ENCODE assay signal across 37 cellular contexts in the genomic region with DNA sequence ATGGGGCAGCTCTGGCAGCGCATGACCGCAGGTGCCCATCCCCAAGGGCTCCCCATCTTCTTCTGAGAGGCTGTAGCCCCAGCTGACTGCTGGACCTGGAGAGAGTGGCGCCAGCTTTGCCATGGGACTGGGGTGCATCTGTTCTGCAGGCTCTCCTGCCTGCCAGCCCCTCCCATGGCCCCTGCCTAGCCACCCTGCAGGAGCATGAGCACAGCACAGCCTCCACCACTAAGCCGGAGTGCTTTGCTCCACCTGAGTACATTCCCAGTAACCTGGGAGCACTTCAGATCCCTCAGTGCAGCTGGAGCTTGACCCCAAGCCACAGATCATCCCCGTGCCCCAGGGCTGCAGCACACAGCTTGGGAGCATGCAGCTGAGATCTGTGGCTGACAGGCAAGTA. TPM values are rescaled to one million over a fixed set of nuclear protein-coding genes. Genes with fewer than 3 reads are reported as not detected.
"Had no signal": no experiment of that assay in that cellular context is flagged by ENCODE, and none has a peak within 500 bp of the region (broad histone marks: within the 10 kb centered on the region; RNA-seq: fewer than 3 reads in every experiment).

No MANE protein-coding gene starts in this region.

- H3K36me3 Mint-ChIP-seq: activated CD4-positive, alpha-beta memory T cell treated with anti-CD3 and anti-CD28 coated beads for 36 hours; activated naive CD4-positive, alpha-beta T cell treated with anti-CD3 and anti-CD28 coated beads, Interleukin-2, amount 10 ng/mL, durations not matched to agents 7 days and 5 days; activated naive CD4-positive, alpha-beta T cell treated with anti-CD3 and anti-CD28 coated beads, Interleukin-2, amount 50 U/mL, for 72 hours; activated naive CD8-positive, alpha-beta T cell treated with anti-CD3 and anti-CD28 coated beads, Interleukin-2, amount 10 ng/mL, durations not matched to agents 7 days and 5 days; brain had no signal

- H3K4me1 Mint-ChIP-seq: activated CD4-positive, alpha-beta T cell treated with anti-CD3 and anti-CD28 coated beads for 36 hours; activated CD4-positive, alpha-beta T cell treated with anti-CD3 and anti-CD28 coated beads, Interleukin-2, amount 10 ng/mL, durations not matched to agents 24 days and 14 days; activated naive CD4-positive, alpha-beta T cell treated with anti-CD3 and anti-CD28 coated beads, Interleukin-2, amount 10 ng/mL, durations not matched to agents 7 days and 5 days; activated naive CD8-positive, alpha-beta T cell treated with anti-CD3 and anti-CD28 coated beads, Interleukin-2, amount 10 ng/mL, durations not matched to agents 7 days and 5 days; brain; central memory CD8-positive, alpha-beta T cell; T-helper 17 cell had no signal

- ATAC-seq: activated CD4-positive, alpha-beta T cell treated with anti-CD3 and anti-CD28 coated beads for 36 hours; activated naive CD4-positive, alpha-beta T cell treated with anti-CD3 and anti-CD28 coated beads, Interleukin-2, amount 50 U/mL, for 72 hours; activated T-cell treated with anti-CD3 and anti-CD28 coated beads, Interleukin-2, amount 50 U/mL, for 72 hours; gastroesophageal sphincter; T-helper 17 cell had no signal

- FAIRE-seq: colon, endometrium, endothelial cell of umbilical vein had no signal

- H3K27me3 ChIP-seq: ascending aorta had no signal

- H3K27ac ChIP-seq: ascending aorta, breast epithelium, epithelial cell of prostate, esophagus squamous epithelium, gastroesophageal sphincter had no signal

- H3K36me3 ChIP-seq: ascending aorta, breast epithelium, esophagus squamous epithelium, gastroesophageal sphincter had no signal

- H3K4me3 ChIP-seq: ascending aorta, breast epithelium, esophagus squamous epithelium, gastroesophageal sphincter had no signal

- H3K9me3 ChIP-seq: ascending aorta, breast epithelium, esophagus squamous epithelium, gastroesophageal sphincter had no signal

- H3K4me1 ChIP-seq: ascending aorta, breast epithelium, esophagus squamous epithelium, gastroesophageal sphincter had no signal

- H3K4me3 Mint-ChIP-seq: activated CD4-positive, alpha-beta memory T cell treated with anti-CD3 and anti-CD28 coated beads for 36 hours; activated CD4-positive, alpha-beta T cell treated with anti-CD3 and anti-CD28 coated beads for 36 hours; activated CD4-positive, alpha-beta T cell treated with anti-CD3 and anti-CD28 coated beads, Interleukin-2, amount 10 ng/mL, durations not matched to agents 24 days and 14 days; activated naive CD4-positive, alpha-beta T cell treated with anti-CD3 and anti-CD28 coated beads, Interleukin-2, amount 10 ng/mL, durations not matched to agents 7 days and 5 days; activated naive CD8-positive, alpha-beta T cell treated with anti-CD3 and anti-CD28 coated beads, Interleukin-2, amount 10 ng/mL, durations not matched to agents 7 days and 5 days; activated T-cell treated with anti-CD3 and anti-CD28 coated beads, Interleukin-2, amount 50 U/mL, for 24 hours; activated T-cell treated with anti-CD3 and anti-CD28 coated beads, Interleukin-2, amount 50 U/mL, for 72 hours; brain; central memory CD8-positive, alpha-beta T cell; T-helper 17 cell; T-helper 2 cell treated with Interferon-gamma antibody and Interleukin-4, amounts not matched to agents 5 μg/mL and 100 μg/mL, for 36 hours had no signal

- DNase-seq: activated CD4-positive, alpha-beta memory T cell treated with anti-CD3 and anti-CD28 coated beads for 36 hours; activated CD4-positive, alpha-beta T cell treated with anti-CD3 and anti-CD28 coated beads for 36 hours; activated CD4-positive, alpha-beta T cell treated with anti-CD3 and anti-CD28 coated beads, Interleukin-2, amount 10 ng/mL, durations not matched to agents 24 days and 14 days; activated CD4-positive, CD25-positive, alpha-beta regulatory T cell; activated CD4-positive, CD25-positive, alpha-beta regulatory T cell treated with anti-CD3 and anti-CD28 coated beads, Interleukin-2, amount 50 U/mL, for 72 hours; activated CD8-positive, alpha-beta memory T cell treated with anti-CD3 and anti-CD28 coated beads, Interleukin-2, amount 50 U/mL, for 48 hours; activated gamma-delta T cell; activated naive CD4-positive, alpha-beta T cell; activated naive CD4-positive, alpha-beta T cell treated with anti-CD3 and anti-CD28 coated beads, Interleukin-2, amount 10 ng/mL, durations not matched to agents 7 days and 5 days; activated naive CD8-positive, alpha-beta T cell treated with anti-CD3 and anti-CD28 coated beads, Interleukin-2, amount 10 ng/mL, durations not matched to agents 7 days and 5 days; activated T-cell treated with anti-CD3 and anti-CD28 coated beads for 4 hours; activated T-cell treated with anti-CD3 and anti-CD28 coated beads, Interleukin-2, amount 50 U/mL, for 24 hours; activated T-cell treated with anti-CD3 and anti-CD28 coated beads, Interleukin-2, amount 50 U/mL, for 72 hours; effector CD8-positive, alpha-beta T cell; esophagus squamous epithelium; foreskin melanocyte; T-helper 1 cell; T-helper 17 cell; T1000 had no signal

- H3K27ac Mint-ChIP-seq: activated CD4-positive, alpha-beta memory T cell treated with anti-CD3 and anti-CD28 coated beads for 36 hours; activated CD4-positive, alpha-beta T cell treated with anti-CD3 and anti-CD28 coated beads for 36 hours; activated CD4-positive, alpha-beta T cell treated with anti-CD3 and anti-CD28 coated beads, Interleukin-2, amount 10 ng/mL, durations not matched to agents 24 days and 14 days; activated naive CD4-positive, alpha-beta T cell treated with anti-CD3 and anti-CD28 coated beads, Interleukin-2, amount 10 ng/mL, durations not matched to agents 7 days and 5 days; activated naive CD4-positive, alpha-beta T cell treated with anti-CD3 and anti-CD28 coated beads, Interleukin-2, amount 50 U/mL, for 72 hours; activated naive CD8-positive, alpha-beta T cell treated with anti-CD3 and anti-CD28 coated beads, Interleukin-2, amount 10 ng/mL, durations not matched to agents 7 days and 5 days; activated T-cell treated with anti-CD3 and anti-CD28 coated beads, Interleukin-2, amount 50 U/mL, for 24 hours; activated T-cell treated with anti-CD3 and anti-CD28 coated beads, Interleukin-2, amount 50 U/mL, for 72 hours; brain; T-helper 17 cell; T-helper 2 cell treated with Interferon-gamma antibody and Interleukin-4, amounts not matched to agents 5 μg/mL and 100 μg/mL, for 36 hours had no signal

- H3K9me3 Mint-ChIP-seq: activated CD4-positive, alpha-beta memory T cell treated with anti-CD3 and anti-CD28 coated beads for 36 hours; activated CD4-positive, alpha-beta T cell treated with anti-CD3 and anti-CD28 coated beads, Interleukin-2, amount 10 ng/mL, durations not matched to agents 24 days and 14 days; activated naive CD4-positive, alpha-beta T cell treated with anti-CD3 and anti-CD28 coated beads, Interleukin-2, amount 10 ng/mL, durations not matched to agents 7 days and 5 days; activated naive CD4-positive, alpha-beta T cell treated with anti-CD3 and anti-CD28 coated beads, Interleukin-2, amount 50 U/mL, for 72 hours; activated naive CD8-positive, alpha-beta T cell treated with anti-CD3 and anti-CD28 coated beads, Interleukin-2, amount 10 ng/mL, durations not matched to agents 7 days and 5 days; activated T-cell treated with anti-CD3 and anti-CD28 coated beads, Interleukin-2, amount 50 U/mL, for 24 hours; activated T-cell treated with anti-CD3 and anti-CD28 coated beads, Interleukin-2, amount 50 U/mL, for 72 hours; brain; central memory CD8-positive, alpha-beta T cell; T-helper 2 cell treated with Interferon-gamma antibody and Interleukin-4, amounts not matched to agents 5 μg/mL and 100 μg/mL, for 36 hours had no signal

RNA-seq across cellular contexts. Expression of a gene that starts 16.0 kb away (rescaled TPM):
- total RNA-seq: activated CD4-positive, alpha-beta memory T cell treated with anti-CD3 and anti-CD28 coated beads for 36 hours; activated CD4-positive, alpha-beta T cell treated with anti-CD3 and anti-CD28 coated beads for 36 hours; activated CD4-positive, alpha-beta T cell treated with anti-CD3 and anti-CD28 coated beads, Interleukin-2, amount 10 ng/mL, durations not matched to agents 24 days and 14 days; activated naive CD4-positive, alpha-beta T cell treated with anti-CD3 and anti-CD28 coated beads, Interleukin-2, amount 50 U/mL, for 72 hours; activated naive CD8-positive, alpha-beta T cell treated with anti-CD3 and anti-CD28 coated beads, Interleukin-2, amount 10 ng/mL, durations not matched to agents 7 days and 5 days; activated T-cell treated with anti-CD3 and anti-CD28 coated beads, Interleukin-2, amount 50 U/mL, for 72 hours; ascending aorta; breast epithelium; cardiac septum; cerebellum; dermis microvascular lymphatic vessel endothelial cell; endothelial cell of umbilical vein; esophagus squamous epithelium; fibroblast of lung; fibroblast of villous mesenchyme; gastroesophageal sphincter; glomerular endothelial cell; T-helper 17 cell had no signal
- polyA plus RNA-seq: endothelial cell of umbilical vein, esophagus, fibroblast of lung had no signal

RNA-seq across cellular contexts. Expression of a gene that starts 38.9 kb away (rescaled TPM):
- total RNA-seq: activated CD4-positive, alpha-beta memory T cell treated with anti-CD3 and anti-CD28 coated beads for 36 hours; activated CD4-positive, alpha-beta T cell treated with anti-CD3 and anti-CD28 coated beads for 36 hours; activated CD4-positive, alpha-beta T cell treated with anti-CD3 and anti-CD28 coated beads, Interleukin-2, amount 10 ng/mL, durations not matched to agents 24 days and 14 days; activated naive CD4-positive, alpha-beta T cell treated with anti-CD3 and anti-CD28 coated beads, Interleukin-2, amount 50 U/mL, for 72 hours; activated naive CD8-positive, alpha-beta T cell treated with anti-CD3 and anti-CD28 coated beads, Interleukin-2, amount 10 ng/mL, durations not matched to agents 7 days and 5 days; activated T-cell treated with anti-CD3 and anti-CD28 coated beads, Interleukin-2, amount 50 U/mL, for 72 hours; ascending aorta; breast epithelium; cardiac septum; cerebellum; dermis microvascular lymphatic vessel endothelial cell; endothelial cell of umbilical vein; esophagus squamous epithelium; fibroblast of lung; fibroblast of villous mesenchyme; gastroesophageal sphincter; glomerular endothelial cell; T-helper 17 cell had no signal
- polyA plus RNA-seq: endothelial cell of umbilical vein, esophagus, fibroblast of lung had no signal

RNA-seq across cellular contexts. Expression of a gene that starts 53.8 kb away (rescaled TPM):
- total RNA-seq: activated CD4-positive, alpha-beta memory T cell treated with anti-CD3 and anti-CD28 coated beads for 36 hours; activated CD4-positive, alpha-beta T cell treated with anti-CD3 and anti-CD28 coated beads for 36 hours; activated CD4-positive, alpha-beta T cell treated with anti-CD3 and anti-CD28 coated beads, Interleukin-2, amount 10 ng/mL, durations not matched to agents 24 days and 14 days; activated naive CD4-positive, alpha-beta T cell treated with anti-CD3 and anti-CD28 coated beads, Interleukin-2, amount 50 U/mL, for 72 hours; activated naive CD8-positive, alpha-beta T cell treated with anti-CD3 and anti-CD28 coated beads, Interleukin-2, amount 10 ng/mL, durations not matched to agents 7 days and 5 days; activated T-cell treated with anti-CD3 and anti-CD28 coated beads, Interleukin-2, amount 50 U/mL, for 72 hours; ascending aorta; breast epithelium; cardiac septum; cerebellum; dermis microvascular lymphatic vessel endothelial cell; endothelial cell of umbilical vein; esophagus squamous epithelium; fibroblast of lung; fibroblast of villous mesenchyme; gastroesophageal sphincter; glomerular endothelial cell; T-helper 17 cell had no signal
- polyA plus RNA-seq: endothelial cell of umbilical vein, esophagus, fibroblast of lung had no signal
